In the genomic region with DNA sequence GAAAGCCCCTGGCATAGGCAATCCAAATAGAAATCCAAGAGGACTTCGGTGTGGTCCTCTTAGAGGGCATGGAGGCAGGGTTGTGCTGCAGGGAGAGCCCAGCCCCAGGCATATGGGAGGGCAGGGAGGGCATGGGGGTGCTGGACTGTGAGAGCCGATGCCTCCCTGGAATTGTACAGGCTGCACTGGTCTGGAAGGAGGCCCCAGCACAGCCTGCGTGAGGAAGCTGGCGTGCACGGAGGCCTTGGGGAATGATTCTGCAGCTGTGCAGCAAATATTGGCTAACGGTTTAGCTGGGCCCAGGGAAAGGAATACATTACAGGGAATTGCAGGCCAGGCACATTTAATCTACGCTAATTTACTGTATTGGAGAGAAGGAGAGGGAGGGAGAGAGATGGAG, we compare ENCODE assay signal across 21 cellular contexts.
DNase-seq lines count a peak whose midpoint lies in the region; ATAC-seq and TF ChIP-seq lines count a peak whose summit lies in the region.
"Had no signal": no experiment of that assay in that cellular context is flagged by ENCODE, and none has a peak within 500 bp of the region (broad histone marks: within the 10 kb centered on the region; RNA-seq: fewer than 3 reads in every experiment).

No MANE protein-coding gene starts in this region.

- no peaks in the 10 kb centered on the region for H3K27me3 ChIP-seq in right atrium auricular region
- H3K27me3 ChIP-seq in heart left ventricle: no peaks in the 10 kb centered on the region
- peaks cover 16 to 27% of the 10 kb centered on the region in 2 experiments for H3K27me3 ChIP-seq in mesenchymal stem cell (ENCODE audit: control insufficient read depth in 1 of 2, insufficient read depth in 1 of 2, low read length in 2 of 2)
- no peaks in the 10 kb centered on the region for H3K27me3 ChIP-seq in aorta (ENCODE audit: control insufficient read depth in 1 of 2, insufficient read depth in 2 of 2, low read length in 1 of 2)
- no peaks in the 10 kb centered on the region for H3K27me3 ChIP-seq in MM.1S (replicated peaks; ENCODE audit: insufficient read depth, low read length)
- H3K27me3 ChIP-seq: BLaER1 treated with 17β-estradiol and CSF1 and Interleukin-3, amounts not matched to agents 10 nM and 100 nM had no signal

- H2AK5ac ChIP-seq in mesenchymal stem cell (ENCODE audit: low read length, severe bottlenecking): no peak overlapping the region

- H3K14ac ChIP-seq in mesenchymal stem cell (ENCODE audit: low read length in 2 of 2): no peak overlapping the region

- H4K91ac ChIP-seq in mesenchymal stem cell (ENCODE audit: low read length): no peak overlapping the region

- no peaks in the 10 kb centered on the region for H3K79me2 ChIP-seq in MM.1S (ENCODE audit: low read length)

- H3K27ac ChIP-seq in right atrium auricular region (no peak overlapping the region), heart left ventricle (peak overlapping the region in 2 of 12 donors; percentile 25 to 27), mesenchymal stem cell (ENCODE audit: low read length, poor library complexity, severe bottlenecking) (no peak overlapping the region), aorta (ENCODE audit: low read depth in 1 of 2, low read length in 2 of 2) (no peak overlapping the region), MM.1S (ENCODE audit: low read length) (no peak overlapping the region)
- H3K27ac ChIP-seq: 22Rv1, KMS-11 had no signal

- H3K4ac ChIP-seq in mesenchymal stem cell (ENCODE audit: low read depth in 1 of 2, low read length in 2 of 2): no peak overlapping the region

- TF ChIP-seq POLR2A in heart left ventricle (IDR thresholded peaks at IDR 0.05): no peak

- no peak overlapping the region for H2AFZ ChIP-seq in mesenchymal stem cell (ENCODE audit: low read depth, low read length)
- H2AFZ ChIP-seq in MM.1S (ENCODE audit: low read length): no peak overlapping the region

- no peak overlapping the region for H3K4me2 ChIP-seq in mesenchymal stem cell (ENCODE audit: low read length, poor library complexity, severe bottlenecking)
- no peak overlapping the region for H3K4me2 ChIP-seq in MM.1S (ENCODE audit: low read depth, low read length)
- H3K4me2 ChIP-seq: KMS-11, SK-N-SH had no signal

- no peaks in the 10 kb centered on the region for H4K20me1 ChIP-seq in MM.1S (ENCODE audit: insufficient read depth, low read length)
- H4K20me1 ChIP-seq: BLaER1 treated with 17β-estradiol and CSF1 and Interleukin-3, amounts not matched to agents 10 nM and 100 nM had no signal

- intact Hi-C loops in Right ventricle myocardium inferior (cut with DNase I): no loop called here
- intact Hi-C loops in heart left ventricle (cut with DNase I): no loop called here
- intact Hi-C loops in aorta (cut with DNase I): no loop called here

- H3K9me3 ChIP-seq in right atrium auricular region (no peaks in the 10 kb centered on the region), heart left ventricle (no peaks in the 10 kb centered on the region), mesenchymal stem cell (ENCODE audit: control insufficient read depth, low read length) (no peaks in the 10 kb centered on the region), aorta (ENCODE audit: control insufficient read depth, low read length) (no peaks in the 10 kb centered on the region), MM.1S (replicated peaks; ENCODE audit: insufficient read depth, low read length) (no peaks in the 10 kb centered on the region)
- H3K9me3 ChIP-seq: SK-N-SH had no signal

- H3K4me3 ChIP-seq in right atrium auricular region (no peak overlapping the region), heart left ventricle (no peak overlapping the region), mesenchymal stem cell (ENCODE audit: insufficient read depth in 1 of 2, low read depth in 1 of 2, low read length in 2 of 2) (peak overlapping the region in 1 of 2 experiments; percentile 16), aorta (ENCODE audit: low read length in 2 of 2) (no peak overlapping the region), MM.1S (ENCODE audit: low read length) (no peak overlapping the region)
- H3K4me3 ChIP-seq: BLaER1 treated with 17β-estradiol and CSF1 and Interleukin-3, amounts not matched to agents 10 nM and 100 nM; GM12878 had no signal

- H3K36me3 ChIP-seq in right atrium auricular region (no peaks in the 10 kb centered on the region), heart left ventricle (no peaks in the 10 kb centered on the region), mesenchymal stem cell (ENCODE audit: control insufficient read depth in 1 of 2, insufficient read depth in 2 of 2, low read depth in 1 of 2, low read length in 2 of 2) (no peaks in the 10 kb centered on the region), aorta (ENCODE audit: control insufficient read depth in 1 of 2, insufficient read depth in 2 of 2, low read length in 1 of 2) (no peaks in the 10 kb centered on the region), MM.1S (replicated peaks; ENCODE audit: insufficient read depth, low read length) (no peaks in the 10 kb centered on the region)
- H3K36me3 ChIP-seq: BLaER1 treated with 17β-estradiol and CSF1 and Interleukin-3, amounts not matched to agents 10 nM and 100 nM had no signal

- TF ChIP-seq CTCF in right atrium auricular region (IDR thresholded peaks at IDR 0.05): no peak
- no peak for TF ChIP-seq CTCF in heart left ventricle (IDR thresholded peaks at IDR 0.05)
- no peak for TF ChIP-seq CTCF in MM.1S (IDR thresholded peaks at IDR 0.05; ENCODE audit: low read length)

- 57 to 63% (median 59%) methylated on average over 7 of the region's 7 CpGs for WGBS in heart left ventricle, 4 donors
- 91% methylated on average over 7 of the region's 7 CpGs for WGBS in mesenchymal stem cell
- 78 to 82% methylated on average over 7 of the region's 7 CpGs for WGBS in aorta, 2 donors

- H3F3A ChIP-seq in MM.1S (ENCODE audit: insufficient read depth, low read length): no peaks in the 10 kb centered on the region

- H3K23ac ChIP-seq in mesenchymal stem cell (ENCODE audit: low read length in 2 of 2): no peak overlapping the region

- H2BK5ac ChIP-seq in mesenchymal stem cell (ENCODE audit: low read depth, low read length, poor library complexity, severe bottlenecking): no peak overlapping the region

- DNase-seq in Right ventricle myocardium inferior (ENCODE audit: missing footprints) (peak; percentile 65), right atrium auricular region (ENCODE audit: low spot score) (no peak), heart left ventricle (peak in 1 of 5 donors; percentile 66), mesenchymal stem cell (no peak), aorta (peak in 1 of 2 donors; percentile 17), NCI-H510A treated with DMSO at 0.1 percent for 48 hours (lab: John Stamatoyannopoulos, UW) (no peak), MM.1S (no peak)
- DNase-seq: CD4-positive, alpha-beta memory T cell; DND-41; HFFc6; NCI-H1694; NCI-H2081; NCI-H2171; NCI-H526; SHP77 treated with DMSO at 0.1 percent for 48 hours; SK-N-SH had no signal

- no peak overlapping the region for H3K18ac ChIP-seq in mesenchymal stem cell (ENCODE audit: low read depth in 1 of 2, low read length in 2 of 2)

- peak overlapping the region; percentile 38 for H3K9ac ChIP-seq in mesenchymal stem cell (ENCODE audit: low read length)
- no peak overlapping the region for H3K9ac ChIP-seq in MM.1S (ENCODE audit: low read length)
- H3K9ac ChIP-seq: BLaER1 treated with 17β-estradiol and CSF1 and Interleukin-3, amounts not matched to agents 10 nM and 100 nM; KMS-11; SK-N-SH had no signal

- H4K8ac ChIP-seq in mesenchymal stem cell (ENCODE audit: low read length): no peak overlapping the region

- no peak overlapping the region for H2BK15ac ChIP-seq in mesenchymal stem cell (ENCODE audit: low read depth, poor library complexity, severe bottlenecking)

- H3K9me2 ChIP-seq in MM.1S (replicated peaks; ENCODE audit: insufficient read depth, low read length): no peaks in the 10 kb centered on the region
- H3K9me2 ChIP-seq: SK-N-SH had no signal

- no peaks in the 10 kb centered on the region for H3K79me1 ChIP-seq in mesenchymal stem cell (replicated peaks; ENCODE audit: low read length, poor library complexity, severe bottlenecking)

- no peak overlapping the region for H2BK120ac ChIP-seq in mesenchymal stem cell (ENCODE audit: low read depth, low read length)

- ATAC-seq in Right ventricle myocardium inferior: peak; percentile 69
- peak; percentile 38 to 65 (median 60) for ATAC-seq in heart left ventricle
- ATAC-seq in aorta (ENCODE audit: low FRiP score): peak; percentile 26
- ATAC-seq in GM18520 (IDR thresholded peaks at IDR 0.05; ENCODE audit: unreplicated experiment): no peak
- ATAC-seq: GM12878 had no signal

- no peaks in the 10 kb centered on the region for H3K4me1 ChIP-seq in right atrium auricular region
- H3K4me1 ChIP-seq in heart left ventricle: peaks cover 0 to 18% (median 8%) of the 10 kb centered on the region in 12 donors
- peaks cover 7% of the 10 kb centered on the region for H3K4me1 ChIP-seq in mesenchymal stem cell (ENCODE audit: control insufficient read depth, insufficient read depth, low read depth, low read length)
- H3K4me1 ChIP-seq in aorta (ENCODE audit: control insufficient read depth in 1 of 2, insufficient read depth in 2 of 2, low read length in 2 of 2): no peaks in the 10 kb centered on the region
- H3K4me1 ChIP-seq in MM.1S (ENCODE audit: low read length): peaks cover 8% of the 10 kb centered on the region; the same call in 1 of the 2 replicates

- H2BK12ac ChIP-seq in mesenchymal stem cell (ENCODE audit: low read length in 2 of 2): no peak overlapping the region
